ENCODE assay signal across 14 cellular contexts in genomic region chr9:3138236-3139229, GRCh38.
"Had no signal": no experiment of that assay in that cellular context is flagged by ENCODE, and none has a peak within 500 bp of the region (broad histone marks: within the 10 kb centered on the region; RNA-seq: fewer than 3 reads in every experiment).

No MANE protein-coding gene starts in this region.

- H3K9me3 ChIP-seq: vagina had no signal

- ATAC-seq: heart right ventricle had no signal

- H3K36me3 Mint-ChIP-seq: brain, memory B cell had no signal

- H3K27ac Mint-ChIP-seq: dendritic cell treated with granulocyte-macrophage colony-stimulating factor and Interleukin-4, amounts not matched to agents 40 ng/mL and 50 ng/mL, for 4 days; endodermal cell; memory B cell had no signal

- H3K27me3 Mint-ChIP-seq: central memory CD8-positive, alpha-beta T cell; memory B cell had no signal

- H3K4me3 Mint-ChIP-seq: brain; central memory CD8-positive, alpha-beta T cell; dendritic cell treated with granulocyte-macrophage colony-stimulating factor and Interleukin-4, amounts not matched to agents 40 ng/mL and 50 ng/mL, for 4 days; endodermal cell; memory B cell had no signal

- H3K4me3 ChIP-seq: heart right ventricle, left ventricle myocardium inferior, stomach, vagina had no signal

- DNase-seq: activated CD4-positive, CD25-positive, alpha-beta regulatory T cell; activated naive CD4-positive, alpha-beta T cell treated with anti-CD3 and anti-CD28 coated beads, Interleukin-2, amount 50 U/mL, for 16 hours; amniotic stem cell; endodermal cell; erythroblast; heart right ventricle; left ventricle myocardium inferior; stomach had no signal

- H3K27me3 ChIP-seq: stomach, vagina had no signal

- H3K36me3 ChIP-seq: heart right ventricle, left ventricle myocardium inferior, stomach, vagina had no signal

- H3K27ac ChIP-seq: heart right ventricle, left ventricle myocardium inferior, parathyroid adenoma, stomach, vagina had no signal

- H3K4me1 Mint-ChIP-seq: central memory CD8-positive, alpha-beta T cell; endodermal cell; memory B cell had no signal

- H3K4me1 ChIP-seq: heart right ventricle, left ventricle myocardium inferior, parathyroid adenoma, stomach had no signal
